1 cellular context compared by ENCODE assay signal in the genomic region with DNA sequence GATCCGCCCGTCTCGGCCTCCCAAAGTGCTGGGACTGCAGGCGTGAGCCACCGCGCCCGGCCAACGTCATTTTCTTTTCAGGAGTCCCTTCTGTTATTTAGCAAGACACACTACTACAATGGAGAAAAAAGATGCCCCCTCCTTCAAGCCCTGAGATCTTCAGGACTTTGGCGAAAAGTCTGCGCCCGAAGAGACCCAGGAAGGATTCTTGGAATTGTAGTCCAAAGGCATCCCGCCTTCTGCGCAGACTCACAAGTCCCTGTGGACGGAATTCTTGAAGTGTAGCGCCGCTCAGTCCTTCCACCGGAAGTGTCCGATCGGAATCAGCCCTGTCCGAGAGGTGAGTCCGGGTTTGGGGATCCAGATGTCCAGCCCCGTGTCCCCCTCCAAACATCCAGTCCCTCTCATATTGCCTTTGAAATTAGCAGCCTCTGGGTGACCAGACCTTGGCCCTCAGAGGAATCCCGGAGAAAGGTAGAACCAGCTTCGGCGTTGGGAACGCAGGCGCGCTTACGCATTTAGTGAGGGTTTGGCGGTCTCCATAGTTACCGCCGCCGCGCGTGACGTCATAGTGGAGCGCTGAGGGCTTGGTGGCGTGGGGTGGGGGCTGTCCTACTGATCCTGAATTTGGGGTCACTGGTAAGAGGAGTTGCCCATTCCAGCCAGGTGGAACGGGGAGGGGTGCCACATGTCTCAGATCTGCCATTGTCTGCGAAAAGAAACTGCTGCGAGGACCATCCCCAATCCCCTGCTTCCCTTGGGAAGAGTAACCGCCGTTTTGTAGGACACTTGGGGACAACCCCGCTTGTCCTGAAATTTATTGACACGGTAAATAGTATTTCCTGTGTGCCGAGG.
TF ChIP-seq lines count a peak whose summit lies in the region.

No MANE protein-coding gene starts in this region.

TF ChIP-seq in K562, 482 proteins besides CTCF, POLR2A, EP300 and RAD21 (continued from another document and continues in another):
- TF ChIP-seq NR2C2 (CRISPR knock-in tag; IDR thresholded peaks at IDR 0.05) (no peak), NR2C2 (tag; IDR thresholded peaks at IDR 0.05) (peak; percentile 87), ETV6 (IDR thresholded peaks at IDR 0.05; ENCODE audit: borderline replicate concordance in 1 of 2, low read depth in 2 of 2, low read length in 1 of 2) (no peak), ETV6 (CRISPR knock-in tag; IDR thresholded peaks at IDR 0.05; ENCODE audit: borderline replicate concordance) (peak; percentile 58; the same call in 1 of the 2 replicates), POLR3G (IDR thresholded peaks at IDR 0.05; ENCODE audit: extremely low read depth, insufficient read length, insufficient replicate concordance) (no peak), STAG1 (CRISPR knock-in tag; IDR thresholded peaks at IDR 0.05; ENCODE audit: borderline replicate concordance) (no peak; the same call in 1 of the 2 replicates), ZFP36 (IDR thresholded peaks at IDR 0.05; ENCODE audit: low read depth, low read length, partially characterized antibody) (peak; percentile 19), ZC3H4 (CRISPR knock-in tag; IDR thresholded peaks at IDR 0.05; ENCODE audit: borderline replicate concordance) (no peak), ZNF124 (CRISPR knock-in tag; IDR thresholded peaks at IDR 0.05) (no peak), FOXK1 (CRISPR knock-in tag; IDR thresholded peaks at IDR 0.05; ENCODE audit: borderline replicate concordance) (peak; percentile 62; the same call in 1 of the 2 replicates), ZNF146 (CRISPR knock-in tag; IDR thresholded peaks at IDR 0.05; ENCODE audit: unreplicated experiment) (no peak), ZNF76 (CRISPR knock-in tag; IDR thresholded peaks at IDR 0.05; ENCODE audit: borderline replicate concordance) (peak; percentile 50; the same call in 1 of the 2 replicates), PRMT5 (CRISPR knock-in tag; IDR thresholded peaks at IDR 0.05) (no peak), MTF1 (CRISPR knock-in tag; IDR thresholded peaks at IDR 0.05; ENCODE audit: borderline replicate concordance) (peak; percentile 29; the same call in 1 of the 2 replicates), ILF3 (IDR thresholded peaks at IDR 0.05; ENCODE audit: borderline replicate concordance) (no peak), CBX8 (IDR thresholded peaks at IDR 0.05; ENCODE audit: borderline replicate concordance, extremely low read depth, low read depth, low read length, poor library complexity, severe bottlenecking) (no peak), KLF6 (CRISPR knock-in tag; IDR thresholded peaks at IDR 0.05; ENCODE audit: borderline replicate concordance) (peak; percentile 63; the same call in 1 of the 2 replicates), TAF1 (IDR thresholded peaks at IDR 0.05; ENCODE audit: control insufficient read depth, extremely low read depth, insufficient read depth, low read length, severe bottlenecking) (peak; percentile 26), STAT5A (IDR thresholded peaks at IDR 0.05; ENCODE audit: borderline replicate concordance, low read length) (peak; percentile 32; the same call in 1 of the 2 replicates), ZNF445 (CRISPR knock-in tag; IDR thresholded peaks at IDR 0.05; ENCODE audit: low read depth) (no peak), MYNN (IDR thresholded peaks at IDR 0.05) (no peak), MYNN (CRISPR knock-in tag; IDR thresholded peaks at IDR 0.05) (no peak), ZKSCAN1 (IDR thresholded peaks at IDR 0.05; ENCODE audit: low read depth, low read length) (peak; percentile 80)
- TF ChIP-seq, protein P1, sequence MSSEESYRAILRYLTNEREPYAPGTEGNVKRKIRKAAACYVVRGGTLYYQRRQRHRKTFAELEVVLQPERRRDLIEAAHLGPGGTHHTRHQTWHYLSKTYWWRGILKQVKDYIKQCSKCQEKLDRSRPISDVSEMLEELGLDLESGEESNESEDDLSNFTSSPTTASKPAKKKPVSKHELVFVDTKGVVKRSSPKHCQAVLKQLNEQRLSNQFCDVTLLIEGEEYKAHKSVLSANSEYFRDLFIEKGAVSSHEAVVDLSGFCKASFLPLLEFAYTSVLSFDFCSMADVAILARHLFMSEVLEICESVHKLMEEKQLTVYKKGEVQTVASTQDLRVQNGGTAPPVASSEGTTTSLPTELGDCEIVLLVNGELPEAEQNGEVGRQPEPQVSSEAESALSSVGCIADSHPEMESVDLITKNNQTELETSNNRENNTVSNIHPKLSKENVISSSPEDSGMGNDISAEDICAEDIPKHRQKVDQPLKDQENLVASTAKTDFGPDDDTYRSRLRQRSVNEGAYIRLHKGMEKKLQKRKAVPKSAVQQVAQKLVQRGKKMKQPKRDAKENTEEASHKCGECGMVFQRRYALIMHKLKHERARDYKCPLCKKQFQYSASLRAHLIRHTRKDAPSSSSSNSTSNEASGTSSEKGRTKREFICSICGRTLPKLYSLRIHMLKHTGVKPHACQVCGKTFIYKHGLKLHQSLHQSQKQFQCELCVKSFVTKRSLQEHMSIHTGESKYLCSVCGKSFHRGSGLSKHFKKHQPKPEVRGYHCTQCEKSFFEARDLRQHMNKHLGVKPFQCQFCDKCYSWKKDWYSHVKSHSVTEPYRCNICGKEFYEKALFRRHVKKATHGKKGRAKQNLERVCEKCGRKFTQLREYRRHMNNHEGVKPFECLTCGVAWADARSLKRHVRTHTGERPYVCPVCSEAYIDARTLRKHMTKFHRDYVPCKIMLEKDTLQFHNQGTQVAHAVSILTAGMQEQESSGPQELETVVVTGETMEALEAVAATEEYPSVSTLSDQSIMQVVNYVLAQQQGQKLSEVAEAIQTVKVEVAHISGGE (CRISPR knock-in tag; IDR thresholded peaks at IDR 0.05): peak; percentile 99 to 100 (median 99)
- TF ChIP-seq, protein P2, sequence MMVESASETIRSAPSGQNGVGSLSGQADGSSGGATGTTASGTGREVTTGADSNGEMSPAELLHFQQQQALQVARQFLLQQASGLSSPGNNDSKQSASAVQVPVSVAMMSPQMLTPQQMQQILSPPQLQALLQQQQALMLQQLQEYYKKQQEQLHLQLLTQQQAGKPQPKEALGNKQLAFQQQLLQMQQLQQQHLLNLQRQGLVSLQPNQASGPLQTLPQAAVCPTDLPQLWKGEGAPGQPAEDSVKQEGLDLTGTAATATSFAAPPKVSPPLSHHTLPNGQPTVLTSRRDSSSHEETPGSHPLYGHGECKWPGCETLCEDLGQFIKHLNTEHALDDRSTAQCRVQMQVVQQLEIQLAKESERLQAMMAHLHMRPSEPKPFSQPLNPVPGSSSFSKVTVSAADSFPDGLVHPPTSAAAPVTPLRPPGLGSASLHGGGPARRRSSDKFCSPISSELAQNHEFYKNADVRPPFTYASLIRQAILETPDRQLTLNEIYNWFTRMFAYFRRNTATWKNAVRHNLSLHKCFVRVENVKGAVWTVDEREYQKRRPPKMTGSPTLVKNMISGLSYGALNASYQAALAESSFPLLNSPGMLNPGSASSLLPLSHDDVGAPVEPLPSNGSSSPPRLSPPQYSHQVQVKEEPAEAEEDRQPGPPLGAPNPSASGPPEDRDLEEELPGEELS (CRISPR knock-in tag; IDR thresholded peaks at IDR 0.05; ENCODE audit: borderline replicate concordance): no peak; the same call in 1 of the 2 replicates
- TF ChIP-seq, protein P3, sequence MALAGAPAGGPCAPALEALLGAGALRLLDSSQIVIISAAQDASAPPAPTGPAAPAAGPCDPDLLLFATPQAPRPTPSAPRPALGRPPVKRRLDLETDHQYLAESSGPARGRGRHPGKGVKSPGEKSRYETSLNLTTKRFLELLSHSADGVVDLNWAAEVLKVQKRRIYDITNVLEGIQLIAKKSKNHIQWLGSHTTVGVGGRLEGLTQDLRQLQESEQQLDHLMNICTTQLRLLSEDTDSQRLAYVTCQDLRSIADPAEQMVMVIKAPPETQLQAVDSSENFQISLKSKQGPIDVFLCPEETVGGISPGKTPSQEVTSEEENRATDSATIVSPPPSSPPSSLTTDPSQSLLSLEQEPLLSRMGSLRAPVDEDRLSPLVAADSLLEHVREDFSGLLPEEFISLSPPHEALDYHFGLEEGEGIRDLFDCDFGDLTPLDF (CRISPR knock-in tag; IDR thresholded peaks at IDR 0.05): peak; percentile 89
- TF ChIP-seq, protein P4, sequence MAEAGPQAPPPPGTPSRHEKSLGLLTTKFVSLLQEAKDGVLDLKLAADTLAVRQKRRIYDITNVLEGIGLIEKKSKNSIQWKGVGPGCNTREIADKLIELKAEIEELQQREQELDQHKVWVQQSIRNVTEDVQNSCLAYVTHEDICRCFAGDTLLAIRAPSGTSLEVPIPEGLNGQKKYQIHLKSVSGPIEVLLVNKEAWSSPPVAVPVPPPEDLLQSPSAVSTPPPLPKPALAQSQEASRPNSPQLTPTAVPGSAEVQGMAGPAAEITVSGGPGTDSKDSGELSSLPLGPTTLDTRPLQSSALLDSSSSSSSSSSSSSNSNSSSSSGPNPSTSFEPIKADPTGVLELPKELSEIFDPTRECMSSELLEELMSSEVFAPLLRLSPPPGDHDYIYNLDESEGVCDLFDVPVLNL (CRISPR knock-in tag; IDR thresholded peaks at IDR 0.05; ENCODE audit: low read depth): no peak; the same call in 1 of the 2 replicates
- TF ChIP-seq, protein P5, sequence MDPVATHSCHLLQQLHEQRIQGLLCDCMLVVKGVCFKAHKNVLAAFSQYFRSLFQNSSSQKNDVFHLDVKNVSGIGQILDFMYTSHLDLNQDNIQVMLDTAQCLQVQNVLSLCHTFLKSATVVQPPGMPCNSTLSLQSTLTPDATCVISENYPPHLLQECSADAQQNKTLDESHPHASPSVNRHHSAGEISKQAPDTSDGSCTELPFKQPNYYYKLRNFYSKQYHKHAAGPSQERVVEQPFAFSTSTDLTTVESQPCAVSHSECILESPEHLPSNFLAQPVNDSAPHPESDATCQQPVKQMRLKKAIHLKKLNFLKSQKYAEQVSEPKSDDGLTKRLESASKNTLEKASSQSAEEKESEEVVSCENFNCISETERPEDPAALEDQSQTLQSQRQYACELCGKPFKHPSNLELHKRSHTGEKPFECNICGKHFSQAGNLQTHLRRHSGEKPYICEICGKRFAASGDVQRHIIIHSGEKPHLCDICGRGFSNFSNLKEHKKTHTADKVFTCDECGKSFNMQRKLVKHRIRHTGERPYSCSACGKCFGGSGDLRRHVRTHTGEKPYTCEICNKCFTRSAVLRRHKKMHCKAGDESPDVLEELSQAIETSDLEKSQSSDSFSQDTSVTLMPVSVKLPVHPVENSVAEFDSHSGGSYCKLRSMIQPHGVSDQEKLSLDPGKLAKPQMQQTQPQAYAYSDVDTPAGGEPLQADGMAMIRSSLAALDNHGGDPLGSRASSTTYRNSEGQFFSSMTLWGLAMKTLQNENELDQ (CRISPR knock-in tag; IDR thresholded peaks at IDR 0.05; ENCODE audit: borderline replicate concordance): peak; percentile 88; the same call in 1 of the 2 replicates
- TF ChIP-seq, protein P6, sequence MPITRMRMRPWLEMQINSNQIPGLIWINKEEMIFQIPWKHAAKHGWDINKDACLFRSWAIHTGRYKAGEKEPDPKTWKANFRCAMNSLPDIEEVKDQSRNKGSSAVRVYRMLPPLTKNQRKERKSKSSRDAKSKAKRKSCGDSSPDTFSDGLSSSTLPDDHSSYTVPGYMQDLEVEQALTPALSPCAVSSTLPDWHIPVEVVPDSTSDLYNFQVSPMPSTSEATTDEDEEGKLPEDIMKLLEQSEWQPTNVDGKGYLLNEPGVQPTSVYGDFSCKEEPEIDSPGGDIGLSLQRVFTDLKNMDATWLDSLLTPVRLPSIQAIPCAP (CRISPR knock-in tag; IDR thresholded peaks at IDR 0.05; ENCODE audit: borderline replicate concordance): no peak
- TF ChIP-seq, protein P7, sequence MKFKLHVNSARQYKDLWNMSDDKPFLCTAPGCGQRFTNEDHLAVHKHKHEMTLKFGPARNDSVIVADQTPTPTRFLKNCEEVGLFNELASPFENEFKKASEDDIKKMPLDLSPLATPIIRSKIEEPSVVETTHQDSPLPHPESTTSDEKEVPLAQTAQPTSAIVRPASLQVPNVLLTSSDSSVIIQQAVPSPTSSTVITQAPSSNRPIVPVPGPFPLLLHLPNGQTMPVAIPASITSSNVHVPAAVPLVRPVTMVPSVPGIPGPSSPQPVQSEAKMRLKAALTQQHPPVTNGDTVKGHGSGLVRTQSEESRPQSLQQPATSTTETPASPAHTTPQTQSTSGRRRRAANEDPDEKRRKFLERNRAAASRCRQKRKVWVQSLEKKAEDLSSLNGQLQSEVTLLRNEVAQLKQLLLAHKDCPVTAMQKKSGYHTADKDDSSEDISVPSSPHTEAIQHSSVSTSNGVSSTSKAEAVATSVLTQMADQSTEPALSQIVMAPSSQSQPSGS (CRISPR knock-in tag; IDR thresholded peaks at IDR 0.05): no peak
- TF ChIP-seq, protein P8, sequence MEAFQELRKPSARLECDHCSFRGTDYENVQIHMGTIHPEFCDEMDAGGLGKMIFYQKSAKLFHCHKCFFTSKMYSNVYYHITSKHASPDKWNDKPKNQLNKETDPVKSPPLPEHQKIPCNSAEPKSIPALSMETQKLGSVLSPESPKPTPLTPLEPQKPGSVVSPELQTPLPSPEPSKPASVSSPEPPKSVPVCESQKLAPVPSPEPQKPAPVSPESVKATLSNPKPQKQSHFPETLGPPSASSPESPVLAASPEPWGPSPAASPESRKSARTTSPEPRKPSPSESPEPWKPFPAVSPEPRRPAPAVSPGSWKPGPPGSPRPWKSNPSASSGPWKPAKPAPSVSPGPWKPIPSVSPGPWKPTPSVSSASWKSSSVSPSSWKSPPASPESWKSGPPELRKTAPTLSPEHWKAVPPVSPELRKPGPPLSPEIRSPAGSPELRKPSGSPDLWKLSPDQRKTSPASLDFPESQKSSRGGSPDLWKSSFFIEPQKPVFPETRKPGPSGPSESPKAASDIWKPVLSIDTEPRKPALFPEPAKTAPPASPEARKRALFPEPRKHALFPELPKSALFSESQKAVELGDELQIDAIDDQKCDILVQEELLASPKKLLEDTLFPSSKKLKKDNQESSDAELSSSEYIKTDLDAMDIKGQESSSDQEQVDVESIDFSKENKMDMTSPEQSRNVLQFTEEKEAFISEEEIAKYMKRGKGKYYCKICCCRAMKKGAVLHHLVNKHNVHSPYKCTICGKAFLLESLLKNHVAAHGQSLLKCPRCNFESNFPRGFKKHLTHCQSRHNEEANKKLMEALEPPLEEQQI (IDR thresholded peaks at IDR 0.05): peak; percentile 86; the same call in 1 of the 2 replicates
- TF ChIP-seq, protein P9, sequence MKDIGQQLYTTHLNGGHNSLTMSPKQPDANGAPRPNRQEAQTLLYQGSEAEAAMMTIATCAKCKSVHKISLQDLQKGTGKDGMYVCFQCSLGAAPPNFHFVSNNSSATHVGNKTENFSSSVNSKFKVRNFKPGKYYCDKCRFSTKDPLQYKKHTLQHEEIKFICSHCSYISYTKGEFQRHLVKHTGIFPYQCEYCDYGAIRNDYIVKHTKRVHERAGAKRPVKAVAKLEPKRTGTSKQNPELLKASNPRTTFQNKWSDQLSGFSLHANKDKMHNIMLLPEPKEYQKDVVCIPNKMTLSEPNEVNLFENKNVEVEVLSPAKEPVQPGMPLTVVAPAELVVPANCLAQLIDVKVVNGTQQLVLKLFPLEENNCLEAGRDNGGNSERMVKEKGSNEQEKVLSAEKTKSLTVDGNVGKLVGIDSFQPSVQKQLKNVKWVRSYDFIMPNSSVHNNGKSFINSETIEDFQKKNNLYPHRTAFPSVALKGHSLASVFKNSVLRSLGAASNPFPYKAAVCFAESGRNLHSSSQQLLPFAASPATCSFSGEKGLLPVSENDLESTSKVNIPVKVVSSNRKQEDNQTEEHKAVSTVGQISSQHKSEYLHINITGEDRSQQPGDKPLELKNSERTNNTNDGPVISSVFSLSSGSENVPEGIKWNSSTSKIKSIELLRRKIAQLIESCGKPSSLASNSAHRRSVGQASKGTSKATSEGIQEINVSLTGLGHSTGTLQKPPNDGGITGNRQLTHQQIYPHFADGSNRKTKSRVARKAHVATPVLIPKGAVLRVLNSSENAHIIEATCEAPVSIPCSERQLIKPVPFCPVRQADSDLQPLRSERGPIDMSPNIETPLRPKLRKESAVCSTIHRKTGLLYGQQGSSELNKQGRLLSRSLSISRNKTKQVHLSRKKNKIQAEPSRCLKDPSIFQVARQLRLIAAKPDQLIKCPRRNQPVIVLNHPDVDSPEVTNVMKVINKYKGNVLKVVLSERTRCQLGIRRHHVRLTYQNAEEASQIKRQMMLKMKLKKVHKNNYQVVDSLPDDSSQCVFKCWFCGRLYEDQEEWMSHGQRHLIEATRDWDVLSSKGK (CRISPR knock-in tag; IDR thresholded peaks at IDR 0.05): no peak
